15 cellular contexts compared by ENCODE assay signal in genomic region chr17:17545031-17545820, GRCh38. TPM values are rescaled to one million over a fixed set of nuclear protein-coding genes. Genes with fewer than 3 reads are reported as not detected.
A peak's percentile ranks its signal among the peaks of the same experiment; 100 is the strongest.
DNase-seq lines count a peak whose midpoint lies in the region; TF ChIP-seq lines count a peak whose summit lies in the region.
"Had no signal": no experiment of that assay in that cellular context is flagged by ENCODE, and none has a peak within 500 bp of the region (broad histone marks: within the 10 kb centered on the region; RNA-seq: fewer than 3 reads in every experiment).

No MANE protein-coding gene starts in this region.

- H3K27me3 Mint-ChIP-seq in MCF 10A (ENCODE audit: insufficient read depth, unreplicated experiment), result no peaks in the 10 kb centered on the region
- H3K27me3 Mint-ChIP-seq: naive thymus-derived CD4-positive, alpha-beta T cell had no signal

- no peak for TF ChIP-seq CTCF in MCF 10A (IDR thresholded peaks at IDR 0.05; ENCODE audit: unreplicated experiment)
- no peak for TF ChIP-seq CTCF in breast epithelium (IDR thresholded peaks at IDR 0.05)
- TF ChIP-seq CTCF in cardiac fibroblast (IDR thresholded peaks at IDR 0.05; ENCODE audit: low read depth, low read length), result no peak
- TF ChIP-seq CTCF in uterus (IDR thresholded peaks at IDR 0.05), result no peak
- no peak for TF ChIP-seq CTCF in sigmoid colon (IDR thresholded peaks at IDR 0.05)
- TF ChIP-seq CTCF in spleen (IDR thresholded peaks at IDR 0.05 in 8 of 11, conservative IDR thresholded peaks at IDR 0.05 in 3 of 11), result no peak
- TF ChIP-seq CTCF in GM20000 (IDR thresholded peaks at IDR 0.05; ENCODE audit: extremely low read depth, missing control alignments), result no peak

- H3K4me3 ChIP-seq in breast epithelium, result no peak overlapping the region
- no peak overlapping the region for H3K4me3 ChIP-seq in cardiac fibroblast (replicated peaks in 1 of 2; ENCODE audit: low read depth in 2 of 2, low read length in 2 of 2)
- H3K4me3 ChIP-seq in uterus, result no peak overlapping the region
- H3K4me3 ChIP-seq in sigmoid colon, result no peak overlapping the region
- H3K4me3 ChIP-seq in spleen, result no peak overlapping the region
- H3K4me3 ChIP-seq: gastrocnemius medialis had no signal

- no peak overlapping the region for H3K4me3 Mint-ChIP-seq in MCF 10A (ENCODE audit: unreplicated experiment)
- H3K4me3 Mint-ChIP-seq: naive thymus-derived CD4-positive, alpha-beta T cell had no signal

- TF ChIP-seq EP300 in sigmoid colon (IDR thresholded peaks at IDR 0.05), result no peak

- intact Hi-C loops in MCF 10A (cut with micrococcal nuclease) (no loop called here), breast epithelium (cut with DNase I; ENCODE audit: low total_unique reads) (loop anchor here (10.0 kb wide), 1 partner anchor 530 kb away; no protein-coding TSS in a partner anchor), uterus (cut with DNase I; ENCODE audit: low total_unique reads) (no loop called here), sigmoid colon (cut with DNase I) (no loop called here), spleen (cut with DNase I; ENCODE audit: low total_unique reads) (no loop called here)

- peak overlapping the region in 1 of 2 donors; percentile 39 for H3K27ac ChIP-seq in breast epithelium
- H3K27ac ChIP-seq in uterus, result peak overlapping the region; percentile 30 to 36
- no peak overlapping the region for H3K27ac ChIP-seq in sigmoid colon
- no peak overlapping the region for H3K27ac ChIP-seq in spleen
- H3K27ac ChIP-seq: 22Rv1, gastrocnemius medialis, VCaP had no signal

- TF ChIP-seq POLR2A in breast epithelium (IDR thresholded peaks at IDR 0.05) (no peak), uterus (IDR thresholded peaks at IDR 0.05) (no peak), sigmoid colon (IDR thresholded peaks at IDR 0.05) (no peak), spleen (IDR thresholded peaks at IDR 0.05) (no peak)

- POLR2A ChIA-PET in MCF 10A (lab: Yijun Ruan, JAX), result no interaction called here

- no peaks in the 10 kb centered on the region for H3K9me3 Mint-ChIP-seq in MCF 10A (ENCODE audit: unreplicated experiment)
- H3K9me3 Mint-ChIP-seq: naive thymus-derived CD4-positive, alpha-beta T cell had no signal

- H3K27ac Mint-ChIP-seq in MCF 10A (ENCODE audit: low read depth, unreplicated experiment), result no peak overlapping the region

- H3K36me3 ChIP-seq in breast epithelium, result no peaks in the 10 kb centered on the region
- H3K36me3 ChIP-seq in uterus, result no peaks in the 10 kb centered on the region
- H3K36me3 ChIP-seq in sigmoid colon, result no peaks in the 10 kb centered on the region
- H3K36me3 ChIP-seq in spleen, result peaks cover 0 to 3% (median 0%) of the 10 kb centered on the region in 6 donors
- H3K36me3 ChIP-seq: gastrocnemius medialis had no signal

- H3K9me3 ChIP-seq in breast epithelium (no peaks in the 10 kb centered on the region), uterus (no peaks in the 10 kb centered on the region), sigmoid colon (no peaks in the 10 kb centered on the region), spleen (no peaks in the 10 kb centered on the region)
- H3K9me3 ChIP-seq: gastrocnemius medialis had no signal

- H3K27me3 ChIP-seq in breast epithelium (no peaks in the 10 kb centered on the region), uterus (no peaks in the 10 kb centered on the region), sigmoid colon (no peaks in the 10 kb centered on the region), spleen (replicated peaks in 1 of 7) (no peaks in the 10 kb centered on the region)
- H3K27me3 ChIP-seq: gastrocnemius medialis had no signal

- H3K4me1 ChIP-seq in breast epithelium, result no peaks in the 10 kb centered on the region
- peaks cover 0 to 4% of the 10 kb centered on the region in 2 donors for H3K4me1 ChIP-seq in uterus
- H3K4me1 ChIP-seq in sigmoid colon, result peaks cover 0 to 17% (median 6%) of the 10 kb centered on the region in 4 donors
- H3K4me1 ChIP-seq in spleen, result no peaks in the 10 kb centered on the region

- H3K4me1 Mint-ChIP-seq in MCF 10A (ENCODE audit: insufficient read depth, unreplicated experiment), result peaks cover 10% of the 10 kb centered on the region

- CTCF ChIA-PET in MCF 10A (lab: Yijun Ruan, JAX), result interaction anchor here (0.6 kb wide), 2 partner anchors 74 to 191 kb away, joined by 3 read pairs; no protein-coding TSS in a partner anchor

- H3K36me3 Mint-ChIP-seq in MCF 10A (ENCODE audit: insufficient read depth, unreplicated experiment), result no peaks in the 10 kb centered on the region

- 93 to 95% methylated on average over 20 of the region's 20 CpGs for WGBS in sigmoid colon, 2 donors
- WGBS in spleen, 5 donors, result 90 to 96% (median 93%) methylated on average over 12 to 20 of the region's 20 CpGs

- BruUV-seq in MCF 10A (replicated peaks; lab: Mats Ljungman, UMichigan), result no TSS peak

- peak; percentile 27 for DNase-seq in MCF 10A (ENCODE audit: unreplicated experiment)
- DNase-seq in breast epithelium (ENCODE audit: low spot score in 2 of 2), result no peak
- DNase-seq in cardiac fibroblast (ENCODE audit: low read depth in 2 of 2), result peak; percentile 54 to 71
- peak; percentile 60 for DNase-seq in iris pigment epithelial cell (ENCODE audit: low read depth)
- peak in 1 of 2 donors; percentile 57 for DNase-seq in uterus
- DNase-seq in sigmoid colon, result no peak
- DNase-seq in spleen, result no peak
- no peak for DNase-seq in GM20000 (ENCODE audit: low spot score)
- DNase-seq: activated gamma-delta T cell; COR-L47; gastrocnemius medialis; naive thymus-derived CD4-positive, alpha-beta T cell; NCI-H2107 had no signal

RNA-seq across cellular contexts. Expression of gene PEMT, which starts 46.3 kb away (rescaled TPM):
- total RNA-seq in MCF 10A (2022) (37.0 and 49.8 TPM in 2 replicates), breast epithelium (100 to 1,000 TPM in 1 of 3 donors, 10 to 100 TPM in 2; 37.3 to 151 (median 52.4) TPM), uterus (10 to 100 TPM; 26.3 to 61.7 (median 32.2) TPM), sigmoid colon (10 to 100 TPM in 3 of 4 donors, 1 to 10 TPM in 1; 8.6 to 21.9 (median 16.6) TPM), spleen (10 to 100 TPM in 5 of 7 donors, 1 to 10 TPM in 2; 8.9 to 16.4 (median 14.3) TPM)
- polyA plus RNA-seq in sigmoid colon (10 to 100 TPM in 2 of 3 donors, 1 to 10 TPM in 1; 5.3 to 14.4 (median 13.3) TPM), spleen (10 to 100 TPM; 11.6 to 21.3 (median 18.9) TPM)

RNA-seq across cellular contexts. Expression of gene RASD1, which starts 49.0 kb away (rescaled TPM):
- total RNA-seq in MCF 10A (2022) (0.21 TPM in 1 of 2 replicates, not detected in the other), breast epithelium (100 to 1,000 TPM in 1 of 3 donors, 10 to 100 TPM in 2; 64.0 to 140 (median 75.0) TPM), uterus (10 to 100 TPM in 1 of 4 donors, 1 to 10 TPM in 2, under 1 TPM in 1; 0.59 to 12.7 (median 7.4) TPM), sigmoid colon (10 to 100 TPM in 3 of 4 donors, 1 to 10 TPM in 1; 5.8 to 12.8 (median 12.1) TPM), spleen (10 to 100 TPM in 5 of 7 donors, 1 to 10 TPM in 2; 6.6 to 52.3 (median 13.1) TPM)
- polyA plus RNA-seq in sigmoid colon (10 to 100 TPM in 2 of 3 donors, 1 to 10 TPM in 1; 10.0 to 40.8 (median 26.4) TPM), spleen (1 to 10 TPM; 2.9 to 7.9 (median 3.3) TPM)
- polyA plus RNA-seq: naive thymus-derived CD4-positive, alpha-beta T cell had no signal

Comparison
In these comparisons a context has a peak if more than half of its experiments do, and no peak if none do; other contexts are left out.
1. DNase-seq: peak in MCF 10A (single experiment), cardiac fibroblast (2 of 2) and iris pigment epithelial cell (single experiment); none in breast epithelium (0 of 2), sigmoid colon (single experiment), spleen (single experiment) and GM20000 (single experiment).
2. H3K27ac ChIP-seq: peak in uterus (2 of 2); none in sigmoid colon (0 of 4) and spleen (0 of 8).